ENCODE assay signal across 9 cellular contexts in genomic region chr3:25661694-25662455, GRCh38. TPM values are rescaled to one million over a fixed set of nuclear protein-coding genes. Genes with fewer than 3 reads are reported as not detected.
A peak's percentile ranks its signal among the peaks of the same experiment; 100 is the strongest.
DNase-seq lines count a peak whose midpoint lies in the region; ATAC-seq and TF ChIP-seq lines count a peak whose summit lies in the region.
"Had no signal": no experiment of that assay in that cellular context is flagged by ENCODE, and none has a peak within 500 bp of the region (broad histone marks: within the 10 kb centered on the region; RNA-seq: fewer than 3 reads in every experiment).

No MANE protein-coding gene starts in this region.

- H3K27ac Mint-ChIP-seq in activated CD4-positive, alpha-beta T cell treated with anti-CD3 and anti-CD28 coated beads, Interleukin-2, amount 10 ng/mL, durations not matched to agents 7 days and 5 days, result no peak overlapping the region
- peak overlapping the region; percentile 65 for H3K27ac Mint-ChIP-seq in stimulated activated naive B cell treated with anti-CD40 and anti-IgM and Interleukin-4, amounts not matched to agents 10 μg/mL and 1 μg/mL and 100 μg/mL, for 72 hours

- peak overlapping the region; percentile 81 for H3K4me3 ChIP-seq in fibroblast of pulmonary artery (replicated peaks; ENCODE audit: low read depth, low read length)

- no peak for TF ChIP-seq CTCF in fibroblast of pulmonary artery (IDR thresholded peaks at IDR 0.05; ENCODE audit: low read length, missing control alignments)

- H3K27me3 Mint-ChIP-seq in activated CD4-positive, alpha-beta T cell treated with anti-CD3 and anti-CD28 coated beads, Interleukin-2, amount 10 ng/mL, durations not matched to agents 7 days and 5 days, result no peaks in the 10 kb centered on the region
- no peaks in the 10 kb centered on the region for H3K27me3 Mint-ChIP-seq in stimulated activated naive B cell treated with anti-CD40 and anti-IgM and Interleukin-4, amounts not matched to agents 10 μg/mL and 1 μg/mL and 100 μg/mL, for 72 hours

- peaks cover 34% of the 10 kb centered on the region for H3K36me3 Mint-ChIP-seq in activated CD4-positive, alpha-beta T cell treated with anti-CD3 and anti-CD28 coated beads, Interleukin-2, amount 10 ng/mL, durations not matched to agents 7 days and 5 days (ENCODE audit: low read depth)
- H3K36me3 Mint-ChIP-seq in stimulated activated naive B cell treated with anti-CD40 and anti-IgM and Interleukin-4, amounts not matched to agents 10 μg/mL and 1 μg/mL and 100 μg/mL, for 72 hours, result peaks cover 9 to 20% of the 10 kb centered on the region in 2 donors

- H3K9me3 Mint-ChIP-seq in activated CD4-positive, alpha-beta T cell treated with anti-CD3 and anti-CD28 coated beads, Interleukin-2, amount 10 ng/mL, durations not matched to agents 7 days and 5 days, result no peaks in the 10 kb centered on the region
- no peaks in the 10 kb centered on the region for H3K9me3 Mint-ChIP-seq in stimulated activated naive B cell treated with anti-CD40 and anti-IgM and Interleukin-4, amounts not matched to agents 10 μg/mL and 1 μg/mL and 100 μg/mL, for 72 hours

- CTCF ChIA-PET in activated CD4-positive, alpha-beta T cell treated with anti-CD3 and anti-CD28 coated beads, Interleukin-2, amount 10 ng/mL, durations not matched to agents 7 days and 5 days (lab: Charles Lee), result no interaction called here

- POLR2A ChIA-PET in activated CD4-positive, alpha-beta T cell treated with anti-CD3 and anti-CD28 coated beads, Interleukin-2, amount 10 ng/mL, durations not matched to agents 7 days and 5 days (lab: Charles Lee), result no interaction called here

- no peak for DNase-seq in activated CD4-positive, alpha-beta T cell treated with anti-CD3 and anti-CD28 coated beads, Interleukin-2, amount 10 ng/mL, durations not matched to agents 7 days and 5 days
- DNase-seq in activated CD4-positive, alpha-beta T cell treated with anti-CD3 and anti-CD28 coated beads, Interleukin-2, amount 50 U/mL, for 48 hours, result no peak
- DNase-seq in RPMI8226, result peak; percentile 77
- no peak for DNase-seq in fibroblast of pulmonary artery (ENCODE audit: low read depth)
- no peak for DNase-seq in stimulated activated naive B cell treated with anti-CD40 and anti-IgM and Interleukin-4, amounts not matched to agents 10 μg/mL and 1 μg/mL and 100 μg/mL, for 72 hours
- DNase-seq in activated CD8-positive, alpha-beta memory T cell treated with anti-CD3 and anti-CD28 coated beads for 24 hours, result no peak
- DNase-seq in retina, result no peak
- no peak for DNase-seq in NCI-H1092 (lab: John Stamatoyannopoulos, UW)
- DNase-seq: islet precursor cell had no signal

- peak overlapping the region; percentile 39 for H3K4me3 Mint-ChIP-seq in activated CD4-positive, alpha-beta T cell treated with anti-CD3 and anti-CD28 coated beads, Interleukin-2, amount 10 ng/mL, durations not matched to agents 7 days and 5 days
- peak overlapping the region; percentile 45 to 56 for H3K4me3 Mint-ChIP-seq in stimulated activated naive B cell treated with anti-CD40 and anti-IgM and Interleukin-4, amounts not matched to agents 10 μg/mL and 1 μg/mL and 100 μg/mL, for 72 hours

- ATAC-seq in stimulated activated naive B cell treated with anti-CD40 and anti-IgM and Interleukin-4, amounts not matched to agents 10 μg/mL and 1 μg/mL and 100 μg/mL, for 72 hours (replicated peaks), result no peak

- peaks cover 47% of the 10 kb centered on the region for H3K4me1 Mint-ChIP-seq in activated CD4-positive, alpha-beta T cell treated with anti-CD3 and anti-CD28 coated beads, Interleukin-2, amount 10 ng/mL, durations not matched to agents 7 days and 5 days
- H3K4me1 Mint-ChIP-seq in stimulated activated naive B cell treated with anti-CD40 and anti-IgM and Interleukin-4, amounts not matched to agents 10 μg/mL and 1 μg/mL and 100 μg/mL, for 72 hours, result peaks cover 33 to 60% of the 10 kb centered on the region in 2 donors

RNA-seq across cellular contexts. Expression of gene TOP2B, which starts 2.8 kb away (rescaled TPM):
- 100 to 1,000 TPM; 117 to 122 TPM for total RNA-seq in activated CD4-positive, alpha-beta T cell treated with anti-CD3 and anti-CD28 coated beads, Interleukin-2, amount 10 ng/mL, durations not matched to agents 7 days and 5 days
